ENCODE assay signal across 17 cellular contexts in the genomic region with DNA sequence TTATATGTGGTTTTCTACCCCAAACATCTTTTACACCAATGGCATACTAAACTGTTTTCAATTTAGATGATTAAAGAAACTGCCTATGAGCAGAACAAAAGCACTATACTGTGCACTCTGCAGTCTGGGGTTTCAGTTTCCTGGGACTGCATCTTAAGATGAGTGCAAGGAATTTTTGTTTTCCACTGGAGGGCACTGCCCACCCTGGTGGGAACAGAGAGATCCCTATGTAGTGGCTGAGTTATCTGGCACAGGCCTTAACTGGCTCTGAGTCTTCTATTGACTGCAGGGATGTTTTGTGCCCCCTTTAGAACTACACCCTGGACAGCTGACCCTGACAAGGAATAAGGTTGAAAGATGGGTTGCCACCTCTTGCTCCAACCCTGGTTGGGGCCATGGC. TPM values are rescaled to one million over a fixed set of nuclear protein-coding genes. Genes with fewer than 3 reads are reported as not detected.
A peak's percentile ranks its signal among the peaks of the same experiment; 100 is the strongest.
DNase-seq lines count a peak whose midpoint lies in the region; ATAC-seq and TF ChIP-seq lines count a peak whose summit lies in the region.
"Had no signal": no experiment of that assay in that cellular context is flagged by ENCODE, and none has a peak within 500 bp of the region (broad histone marks: within the 10 kb centered on the region; RNA-seq: fewer than 3 reads in every experiment).

No MANE protein-coding gene starts in this region.

- CTCF ChIA-PET in activated CD8-positive, alpha-beta memory T cell treated with anti-CD3 and anti-CD28 coated beads, Interleukin-2, amount 10 ng/mL, durations not matched to agents 7 days and 5 days (lab: Charles Lee), result interaction anchor here (1.2 to 7.8 kb wide), 7 partner anchors 15 to 266 kb away, joined by 3 to 127 read pairs (median 28); a partner anchor contains a TSS

- TF ChIP-seq CTCF in fibroblast of mammary gland (conservative IDR thresholded peaks at IDR 0.05; ENCODE audit: control insufficient read depth, insufficient read depth, low read depth, low read length), result no peak
- TF ChIP-seq CTCF in sigmoid colon (IDR thresholded peaks at IDR 0.05), result no peak

- no peak overlapping the region for H3K4me3 ChIP-seq in fibroblast of mammary gland (ENCODE audit: control insufficient read depth, low read depth, low read length)
- H3K4me3 ChIP-seq in sigmoid colon, result no peak overlapping the region

- no peak overlapping the region for H3K27ac Mint-ChIP-seq in activated CD8-positive, alpha-beta memory T cell treated with anti-CD3 and anti-CD28 coated beads, Interleukin-2, amount 10 ng/mL, durations not matched to agents 7 days and 5 days
- H3K27ac Mint-ChIP-seq: IgD-negative memory B cell, natural killer cell, T-cell had no signal

- H3K36me3 ChIP-seq in sigmoid colon, result no peaks in the 10 kb centered on the region

- no peak for ATAC-seq in activated CD8-positive, alpha-beta memory T cell treated with anti-CD3 and anti-CD28 coated beads, Interleukin-2, amount 10 ng/mL, durations not matched to agents 7 days and 5 days
- ATAC-seq in HG03039 (IDR thresholded peaks at IDR 0.05; ENCODE audit: unreplicated experiment), result no peak
- no peak for ATAC-seq in HG02981 (IDR thresholded peaks at IDR 0.05; ENCODE audit: unreplicated experiment)
- ATAC-seq: activated T-cell treated with anti-CD3 and anti-CD28 coated beads, Interleukin-2, amount 50 U/mL, for 4 hours; natural killer cell; right cardiac atrium; stimulated activated naive CD8-positive, alpha-beta T cell treated with anti-CD3 and anti-CD28 coated beads, Interleukin-15, Interleukin-2, amounts not matched to agents 100 U/mL and 50 U/mL, for 24 hours; T-cell had no signal

- H3K27me3 Mint-ChIP-seq in activated CD8-positive, alpha-beta memory T cell treated with anti-CD3 and anti-CD28 coated beads, Interleukin-2, amount 10 ng/mL, durations not matched to agents 7 days and 5 days, result peaks cover 6% of the 10 kb centered on the region
- H3K27me3 Mint-ChIP-seq: IgD-negative memory B cell had no signal

- no peaks in the 10 kb centered on the region for H3K9me3 Mint-ChIP-seq in activated CD8-positive, alpha-beta memory T cell treated with anti-CD3 and anti-CD28 coated beads, Interleukin-2, amount 10 ng/mL, durations not matched to agents 7 days and 5 days (ENCODE audit: low read depth)
- H3K9me3 Mint-ChIP-seq: activated T-cell treated with anti-CD3 and anti-CD28 coated beads, Interleukin-2, amount 50 U/mL, for 4 hours; IgD-negative memory B cell; natural killer cell; T-cell had no signal

- no peaks in the 10 kb centered on the region for H3K9me3 ChIP-seq in sigmoid colon
- H3K9me3 ChIP-seq: Caco-2 had no signal

- H3K4me1 ChIP-seq in sigmoid colon, result no peaks in the 10 kb centered on the region

- H3K4me1 Mint-ChIP-seq in activated CD8-positive, alpha-beta memory T cell treated with anti-CD3 and anti-CD28 coated beads, Interleukin-2, amount 10 ng/mL, durations not matched to agents 7 days and 5 days, result no peaks in the 10 kb centered on the region
- H3K4me1 Mint-ChIP-seq: natural killer cell, T-cell had no signal

- no peak overlapping the region for H3K4me3 Mint-ChIP-seq in activated CD8-positive, alpha-beta memory T cell treated with anti-CD3 and anti-CD28 coated beads, Interleukin-2, amount 10 ng/mL, durations not matched to agents 7 days and 5 days
- H3K4me3 Mint-ChIP-seq: activated T-cell treated with anti-CD3 and anti-CD28 coated beads, Interleukin-2, amount 50 U/mL, for 4 hours; IgD-negative memory B cell; natural killer cell; T-cell had no signal

- TF ChIP-seq POLR2A in sigmoid colon (IDR thresholded peaks at IDR 0.05), result no peak

- peak; percentile 33 for DNase-seq in COLO829 (ENCODE audit: low spot score)
- DNase-seq in RKO (ENCODE audit: low spot score), result peak; percentile 14
- DNase-seq in fibroblast of mammary gland (ENCODE audit: low read depth), result peak; percentile 17
- DNase-seq in sigmoid colon, result no peak
- DNase-seq in activated CD8-positive, alpha-beta memory T cell treated with anti-CD3 and anti-CD28 coated beads, Interleukin-2, amount 10 ng/mL, durations not matched to agents 7 days and 5 days, result no peak
- DNase-seq: activated CD4-positive, alpha-beta T cell treated with anti-CD3 and anti-CD28 coated beads for 48 hours; activated T-cell treated with anti-CD3 and anti-CD28 coated beads, Interleukin-2, amount 50 U/mL, for 4 hours; Caco-2; natural killer cell; NCI-H1417 treated with DMSO at 0.1 percent for 48 hours; right cardiac atrium; stimulated activated naive CD8-positive, alpha-beta T cell treated with anti-CD3 and anti-CD28 coated beads, Interleukin-15, Interleukin-2, amounts not matched to agents 100 U/mL and 50 U/mL, for 24 hours; T-cell had no signal

- intact Hi-C loops in sigmoid colon (cut with DNase I), result loop anchor here (5.0 kb wide), 1 partner anchor 151 kb away; no protein-coding TSS in a partner anchor

- H3K27me3 ChIP-seq in sigmoid colon, result no peaks in the 10 kb centered on the region

- H3K27ac ChIP-seq in sigmoid colon, result peak overlapping the region in 3 of 4 donors; percentile 21 to 73 (median 21)

- TF ChIP-seq EP300 in sigmoid colon (IDR thresholded peaks at IDR 0.05), result no peak

- no peaks in the 10 kb centered on the region for H3K36me3 Mint-ChIP-seq in activated CD8-positive, alpha-beta memory T cell treated with anti-CD3 and anti-CD28 coated beads, Interleukin-2, amount 10 ng/mL, durations not matched to agents 7 days and 5 days
- H3K36me3 Mint-ChIP-seq: natural killer cell, T-cell had no signal

RNA-seq across cellular contexts. Expression of a gene that starts 12.0 kb away (rescaled TPM):
- 1 to 10 TPM in 1 of 4 donors, not detected in 3; 3.2 TPM for total RNA-seq in sigmoid colon
- polyA plus RNA-seq in sigmoid colon, result under 1 TPM in 2 of 3 donors, not detected in 1; 0.09 to 0.46 TPM
- not detected for total RNA-seq in activated CD8-positive, alpha-beta memory T cell treated with anti-CD3 and anti-CD28 coated beads, Interleukin-2, amount 10 ng/mL, durations not matched to agents 7 days and 5 days
- total RNA-seq: activated T-cell treated with anti-CD3 and anti-CD28 coated beads, Interleukin-2, amount 50 U/mL, for 4 hours; Caco-2; dermis microvascular lymphatic vessel endothelial cell; natural killer cell had no signal
- polyA plus RNA-seq: IgD-negative memory B cell had no signal

RNA-seq across cellular contexts. Expression of a gene that starts 55.5 kb away (rescaled TPM):
- 100 to 1,000 TPM in 2 of 4 donors, 10 to 100 TPM in 2; 61.2 to 117 (median 91.4) TPM for total RNA-seq in sigmoid colon
- 100 to 1,000 TPM; 249 to 543 (median 418) TPM for polyA plus RNA-seq in sigmoid colon
- total RNA-seq in activated CD8-positive, alpha-beta memory T cell treated with anti-CD3 and anti-CD28 coated beads, Interleukin-2, amount 10 ng/mL, durations not matched to agents 7 days and 5 days, result 100 to 1,000 TPM; 109 to 130 TPM

RNA-seq across cellular contexts. Expression of a gene that starts 56.0 kb away (rescaled TPM):
- total RNA-seq in sigmoid colon, result not detected
- not detected for polyA plus RNA-seq in sigmoid colon
- total RNA-seq in activated CD8-positive, alpha-beta memory T cell treated with anti-CD3 and anti-CD28 coated beads, Interleukin-2, amount 10 ng/mL, durations not matched to agents 7 days and 5 days, result not detected
- total RNA-seq: activated T-cell treated with anti-CD3 and anti-CD28 coated beads, Interleukin-2, amount 50 U/mL, for 4 hours; Caco-2; dermis microvascular lymphatic vessel endothelial cell; natural killer cell; right cardiac atrium; T-cell had no signal
- polyA plus RNA-seq: IgD-negative memory B cell, right cardiac atrium had no signal

Comparison
In these comparisons a context has a peak if more than half of its experiments do, and no peak if none do; other contexts are left out.
1. DNase-seq: peak in COLO829 (single experiment), RKO (single experiment) and fibroblast of mammary gland (single experiment); none in sigmoid colon (single experiment) and activated CD8-positive, alpha-beta memory T cell treated with anti-CD3 and anti-CD28 coated beads, Interleukin-2, amount 10 ng/mL, durations not matched to agents 7 days and 5 days (single experiment).